In the genomic region with DNA sequence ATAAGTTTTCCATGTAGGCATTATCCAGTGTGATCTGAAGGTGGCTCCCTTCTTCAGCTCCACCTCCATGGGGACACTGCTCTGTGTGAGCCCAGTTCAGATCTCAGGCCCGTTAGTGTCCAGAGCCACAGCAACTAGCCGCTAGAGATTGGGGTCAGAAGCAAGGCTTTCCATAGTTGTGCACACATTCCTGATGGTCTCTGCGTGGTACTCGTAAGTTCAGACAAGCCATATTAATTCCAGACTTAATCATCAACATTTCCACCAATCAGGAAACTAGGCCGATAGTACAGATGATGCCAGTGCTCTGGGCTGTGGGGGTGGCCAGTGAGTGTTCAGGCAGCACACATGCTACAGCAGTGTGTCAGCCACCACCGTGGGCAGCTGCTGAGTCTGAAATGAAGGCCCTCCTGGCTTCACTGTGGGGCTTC, we compare ENCODE assay signal across 1 cellular context.
TF ChIP-seq lines count a peak whose summit lies in the region.

No MANE protein-coding gene starts in this region.

TF ChIP-seq in HepG2, 621 proteins besides CTCF, POLR2A, EP300 and RAD21 (continued from another document and continues in another):
- TF ChIP-seq, protein P1, sequence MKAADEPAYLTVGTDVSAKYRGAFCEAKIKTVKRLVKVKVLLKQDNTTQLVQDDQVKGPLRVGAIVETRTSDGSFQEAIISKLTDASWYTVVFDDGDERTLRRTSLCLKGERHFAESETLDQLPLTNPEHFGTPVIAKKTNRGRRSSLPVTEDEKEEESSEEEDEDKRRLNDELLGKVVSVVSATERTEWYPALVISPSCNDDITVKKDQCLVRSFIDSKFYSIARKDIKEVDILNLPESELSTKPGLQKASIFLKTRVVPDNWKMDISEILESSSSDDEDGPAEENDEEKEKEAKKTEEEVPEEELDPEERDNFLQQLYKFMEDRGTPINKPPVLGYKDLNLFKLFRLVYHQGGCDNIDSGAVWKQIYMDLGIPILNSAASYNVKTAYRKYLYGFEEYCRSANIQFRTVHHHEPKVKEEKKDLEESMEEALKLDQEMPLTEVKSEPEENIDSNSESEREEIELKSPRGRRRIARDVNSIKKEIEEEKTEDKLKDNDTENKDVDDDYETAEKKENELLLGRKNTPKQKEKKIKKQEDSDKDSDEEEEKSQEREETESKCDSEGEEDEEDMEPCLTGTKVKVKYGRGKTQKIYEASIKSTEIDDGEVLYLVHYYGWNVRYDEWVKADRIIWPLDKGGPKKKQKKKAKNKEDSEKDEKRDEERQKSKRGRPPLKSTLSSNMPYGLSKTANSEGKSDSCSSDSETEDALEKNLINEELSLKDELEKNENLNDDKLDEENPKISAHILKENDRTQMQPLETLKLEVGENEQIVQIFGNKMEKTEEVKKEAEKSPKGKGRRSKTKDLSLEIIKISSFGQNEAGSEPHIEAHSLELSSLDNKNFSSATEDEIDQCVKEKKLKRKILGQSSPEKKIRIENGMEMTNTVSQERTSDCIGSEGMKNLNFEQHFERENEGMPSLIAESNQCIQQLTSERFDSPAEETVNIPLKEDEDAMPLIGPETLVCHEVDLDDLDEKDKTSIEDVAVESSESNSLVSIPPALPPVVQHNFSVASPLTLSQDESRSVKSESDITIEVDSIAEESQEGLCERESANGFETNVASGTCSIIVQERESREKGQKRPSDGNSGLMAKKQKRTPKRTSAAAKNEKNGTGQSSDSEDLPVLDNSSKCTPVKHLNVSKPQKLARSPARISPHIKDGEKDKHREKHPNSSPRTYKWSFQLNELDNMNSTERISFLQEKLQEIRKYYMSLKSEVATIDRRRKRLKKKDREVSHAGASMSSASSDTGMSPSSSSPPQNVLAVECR (CRISPR knock-in tag; IDR thresholded peaks at IDR 0.05; ENCODE audit: borderline replicate concordance) = peak; percentile 24; the same call in 1 of the 2 replicates
- no peak for TF ChIP-seq POLR2AphosphoS5 (IDR thresholded peaks at IDR 0.05; ENCODE audit: low read depth, low read length)
- peak; percentile 17; the same call in 1 of the 2 replicates for TF ChIP-seq ARID3A (IDR thresholded peaks at IDR 0.05; ENCODE audit: low read depth, low read length)
- TF ChIP-seq HCFC1 (IDR thresholded peaks at IDR 0.05; ENCODE audit: low read depth, low read length) = no peak
- TF ChIP-seq, protein P2, sequence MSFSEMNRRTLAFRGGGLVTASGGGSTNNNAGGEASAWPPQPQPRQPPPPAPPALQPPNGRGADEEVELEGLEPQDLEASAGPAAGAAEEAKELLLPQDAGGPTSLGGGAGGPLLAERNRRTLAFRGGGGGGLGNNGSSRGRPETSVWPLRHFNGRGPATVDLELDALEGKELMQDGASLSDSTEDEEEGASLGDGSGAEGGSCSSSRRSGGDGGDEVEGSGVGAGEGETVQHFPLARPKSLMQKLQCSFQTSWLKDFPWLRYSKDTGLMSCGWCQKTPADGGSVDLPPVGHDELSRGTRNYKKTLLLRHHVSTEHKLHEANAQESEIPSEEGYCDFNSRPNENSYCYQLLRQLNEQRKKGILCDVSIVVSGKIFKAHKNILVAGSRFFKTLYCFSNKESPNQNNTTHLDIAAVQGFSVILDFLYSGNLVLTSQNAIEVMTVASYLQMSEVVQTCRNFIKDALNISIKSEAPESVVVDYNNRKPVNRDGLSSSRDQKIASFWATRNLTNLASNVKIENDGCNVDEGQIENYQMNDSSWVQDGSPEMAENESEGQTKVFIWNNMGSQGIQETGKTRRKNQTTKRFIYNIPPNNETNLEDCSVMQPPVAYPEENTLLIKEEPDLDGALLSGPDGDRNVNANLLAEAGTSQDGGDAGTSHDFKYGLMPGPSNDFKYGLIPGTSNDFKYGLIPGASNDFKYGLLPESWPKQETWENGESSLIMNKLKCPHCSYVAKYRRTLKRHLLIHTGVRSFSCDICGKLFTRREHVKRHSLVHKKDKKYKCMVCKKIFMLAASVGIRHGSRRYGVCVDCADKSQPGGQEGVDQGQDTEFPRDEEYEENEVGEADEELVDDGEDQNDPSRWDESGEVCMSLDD (CRISPR knock-in tag; IDR thresholded peaks at IDR 0.05; ENCODE audit: borderline replicate concordance) = no peak
- TF ChIP-seq SALL1 (CRISPR knock-in tag; IDR thresholded peaks at IDR 0.05) = peak; percentile 69
- no peak for TF ChIP-seq ZNF766 (CRISPR knock-in tag; IDR thresholded peaks at IDR 0.05; ENCODE audit: borderline replicate concordance)
- TF ChIP-seq ZNF180 (CRISPR knock-in tag; IDR thresholded peaks at IDR 0.05; ENCODE audit: borderline replicate concordance, low read depth) = no peak
- TF ChIP-seq ONECUT2 (CRISPR knock-in tag; IDR thresholded peaks at IDR 0.05) = no peak
- peak; percentile 33 to 54; a peak in 2 of 4 replicates for TF ChIP-seq HMGXB4 (CRISPR knock-in tag; IDR thresholded peaks at IDR 0.05; ENCODE audit: borderline replicate concordance in 1 of 2, low read depth in 1 of 2)
- 0 out of 2 replicates have a peak, but pooled peaks have one; percentile 30 for TF ChIP-seq SAP130 (CRISPR knock-in tag; IDR thresholded peaks at IDR 0.05; ENCODE audit: low read depth)
- no peak for TF ChIP-seq RXRA (CRISPR knock-in tag; IDR thresholded peaks at IDR 0.05)
- TF ChIP-seq SATB2 (CRISPR knock-in tag; IDR thresholded peaks at IDR 0.05) = no peak
- TF ChIP-seq ZNF292 (CRISPR knock-in tag; IDR thresholded peaks at IDR 0.05; ENCODE audit: borderline replicate concordance, low read depth) = peak; percentile 34; the same call in 1 of the 2 replicates
- no peak for TF ChIP-seq SPEN (CRISPR knock-in tag; IDR thresholded peaks at IDR 0.05; ENCODE audit: low read depth)
- TF ChIP-seq SOX6 (IDR thresholded peaks at IDR 0.05) = no peak
- peak; percentile 37; the same call in 1 of the 2 replicates for TF ChIP-seq SOX6 (CRISPR knock-in tag; IDR thresholded peaks at IDR 0.05)
- TF ChIP-seq ATAD3A (CRISPR knock-in tag; IDR thresholded peaks at IDR 0.05) = no peak
- TF ChIP-seq SRSF4 (IDR thresholded peaks at IDR 0.05; ENCODE audit: low read depth, low read length, poor library complexity, severe bottlenecking) = no peak
- TF ChIP-seq ZBED4 (CRISPR knock-in tag; IDR thresholded peaks at IDR 0.05; ENCODE audit: borderline replicate concordance) = peak; percentile 70; the same call in 1 of the 2 replicates
- TF ChIP-seq NFYB (CRISPR knock-in tag; IDR thresholded peaks at IDR 0.05) = peak; percentile 65; the same call in 1 of the 2 replicates
- peak; percentile 27; the same call in 1 of the 2 replicates for TF ChIP-seq MAX (IDR thresholded peaks at IDR 0.05)
- TF ChIP-seq ZBTB4 (CRISPR knock-in tag; IDR thresholded peaks at IDR 0.05; ENCODE audit: borderline replicate concordance) = no peak
- peak; percentile 33; the same call in 1 of the 2 replicates for TF ChIP-seq ZMYM3 (CRISPR knock-in tag; IDR thresholded peaks at IDR 0.05)
- TF ChIP-seq ZNF644 (CRISPR knock-in tag; IDR thresholded peaks at IDR 0.05; ENCODE audit: low read depth) = 0 out of 2 replicates have a peak, but pooled peaks have one; percentile 40
- TF ChIP-seq STAG1 (CRISPR knock-in tag; IDR thresholded peaks at IDR 0.05) = peak; percentile 50
- TF ChIP-seq ZNF496 (CRISPR knock-in tag; IDR thresholded peaks at IDR 0.05; ENCODE audit: insufficient replicate concordance) = no peak
- no peak for TF ChIP-seq PITX1 (CRISPR knock-in tag; IDR thresholded peaks at IDR 0.05)
- TF ChIP-seq ZNF619 (CRISPR knock-in tag; IDR thresholded peaks at IDR 0.05) = 0 out of 2 replicates have a peak, but pooled peaks have one; percentile 62
- TF ChIP-seq ZNF317 (CRISPR knock-in tag; IDR thresholded peaks at IDR 0.05) = 0 out of 2 replicates have a peak, but pooled peaks have one; percentile 33
- no peak for TF ChIP-seq ZMYM2 (CRISPR knock-in tag; IDR thresholded peaks at IDR 0.05)
- no peak for TF ChIP-seq SRSF1 (optimal IDR thresholded peaks at IDR 0.05; ENCODE audit: low read depth, low read length)
- no peak for TF ChIP-seq MXD1 (CRISPR knock-in tag; IDR thresholded peaks at IDR 0.05)
- peak; percentile 18; the same call in 1 of the 2 replicates for TF ChIP-seq KDM5B (CRISPR knock-in tag; IDR thresholded peaks at IDR 0.05; ENCODE audit: borderline replicate concordance)
